ENCODE assay signal across 15 cellular contexts in genomic region chr1:101310484-101310883, GRCh38.
DNase-seq lines count a peak whose midpoint lies in the region; ATAC-seq, FAIRE-seq and TF ChIP-seq lines count a peak whose summit lies in the region.
"Had no signal": no experiment of that assay in that cellular context is flagged by ENCODE, and none has a peak within 500 bp of the region (broad histone marks: within the 10 kb centered on the region; RNA-seq: fewer than 3 reads in every experiment).

No MANE protein-coding gene starts in this region.

- FAIRE-seq in GM12891 (lab: Jason Lieb, UNC): peak; percentile 90
- FAIRE-seq: G401.6, TTC549 had no signal

- DNase-seq in CD4-positive, CD25-positive, alpha-beta regulatory T cell: peak in 2 of 3 donors; percentile 19 to 70
- DNase-seq in GM12891 (ENCODE audit: insufficient read length, low spot score): no peak
- no peak for DNase-seq in activated B cell treated with CpG ODN at 0.5 μM for 24 hours
- no peak for DNase-seq in mesothelial cell of epicardium (ENCODE audit: low spot score in 2 of 2, unreplicated experiment in 2 of 2)
- no peak for DNase-seq in SIG-M5 (lab: John Stamatoyannopoulos, UW)
- DNase-seq: foreskin keratinocyte, NCI-H526 treated with DMSO at 0.1 percent for 48 hours had no signal

- CTCF ChIA-PET in activated B cell treated with CpG ODN at 0.5 μM for 24 hours (lab: Charles Lee): interaction anchor here (0.8 to 4.3 kb wide), 11 partner anchors 18 to 387 kb away, joined by 3 to 77 read pairs (median 7); no protein-coding TSS in a partner anchor

- peak overlapping the region; percentile 88 for H3K27ac ChIP-seq in CD4-positive, CD25-positive, alpha-beta regulatory T cell (ENCODE audit: insufficient read depth, low read length, poor library complexity, severe bottlenecking)
- H3K27ac ChIP-seq: breast epithelium, C4-2B, foreskin keratinocyte had no signal

- H3K4me3 Mint-ChIP-seq in CD4-positive, CD25-positive, alpha-beta regulatory T cell: peak overlapping the region; percentile 85 to 93 (median 88)
- peak overlapping the region; percentile 82 for H3K4me3 Mint-ChIP-seq in activated B cell treated with CpG ODN at 0.5 μM for 24 hours
- H3K4me3 Mint-ChIP-seq in mesothelial cell of epicardium: peak overlapping the region; percentile 76

- H3K9me3 ChIP-seq in CD4-positive, CD25-positive, alpha-beta regulatory T cell (ENCODE audit: control insufficient read depth in 2 of 2, low read length in 2 of 2): no peaks in the 10 kb centered on the region
- H3K9me3 ChIP-seq: breast epithelium had no signal

- peaks cover 33% of the 10 kb centered on the region for H3K4me1 ChIP-seq in CD4-positive, CD25-positive, alpha-beta regulatory T cell (ENCODE audit: control insufficient read depth, insufficient read depth, low read length, poor library complexity, severe bottlenecking)
- H3K4me1 ChIP-seq: breast epithelium had no signal

- peak overlapping the region; percentile 95 to 97 (median 96) for H3K27ac Mint-ChIP-seq in CD4-positive, CD25-positive, alpha-beta regulatory T cell
- H3K27ac Mint-ChIP-seq in activated B cell treated with CpG ODN at 0.5 μM for 24 hours (peak overlapping the region; percentile 94), mesothelial cell of epicardium (no peak overlapping the region)
- H3K27ac Mint-ChIP-seq: endodermal cell had no signal

- peak overlapping the region; percentile 77 for H3K4me3 ChIP-seq in CD4-positive, CD25-positive, alpha-beta regulatory T cell (ENCODE audit: low read depth, low read length)

- no peaks in the 10 kb centered on the region for H3K36me3 ChIP-seq in CD4-positive, CD25-positive, alpha-beta regulatory T cell (ENCODE audit: control insufficient read depth, insufficient read depth, low read length)
- H3K36me3 ChIP-seq: breast epithelium had no signal

- POLR2A ChIA-PET in activated B cell treated with CpG ODN at 0.5 μM for 24 hours (lab: Charles Lee): interaction anchor here (0.7 to 5.0 kb wide), 9 partner anchors 11 to 959 kb away, joined by 3 to 66 read pairs (median 14); partner anchors contain the start of genes CDC14A and S1PR1

- intact Hi-C loops in activated B cell treated with CpG ODN at 0.5 μM for 24 hours (cut with micrococcal nuclease): no loop called here

- TF ChIP-seq CTCF in activated B cell treated with CpG ODN at 0.5 μM for 24 hours (IDR thresholded peaks at IDR 0.05) (no peak), mesothelial cell of epicardium (IDR thresholded peaks at IDR 0.05; ENCODE audit: unreplicated experiment) (no peak)

- peaks cover 36 to 64% (median 44%) of the 10 kb centered on the region in 4 donors for H3K4me1 Mint-ChIP-seq in CD4-positive, CD25-positive, alpha-beta regulatory T cell
- H3K4me1 Mint-ChIP-seq in activated B cell treated with CpG ODN at 0.5 μM for 24 hours: peaks cover 86% of the 10 kb centered on the region
- peaks cover 34% of the 10 kb centered on the region for H3K4me1 Mint-ChIP-seq in mesothelial cell of epicardium

- no peak for TF ChIP-seq POLR2A in GM12891 (IDR thresholded peaks at IDR 0.05; ENCODE audit: low read depth, low read length)

- no peaks in the 10 kb centered on the region for H3K27me3 Mint-ChIP-seq in CD4-positive, CD25-positive, alpha-beta regulatory T cell
- H3K27me3 Mint-ChIP-seq in activated B cell treated with CpG ODN at 0.5 μM for 24 hours (no peaks in the 10 kb centered on the region), mesothelial cell of epicardium (ENCODE audit: low read depth) (peaks cover 50% of the 10 kb centered on the region)

- no peaks in the 10 kb centered on the region for H3K9me3 Mint-ChIP-seq in CD4-positive, CD25-positive, alpha-beta regulatory T cell
- H3K9me3 Mint-ChIP-seq in activated B cell treated with CpG ODN at 0.5 μM for 24 hours (no peaks in the 10 kb centered on the region), mesothelial cell of epicardium (no peaks in the 10 kb centered on the region)
- H3K9me3 Mint-ChIP-seq: endodermal cell had no signal

- H3K36me3 Mint-ChIP-seq in CD4-positive, CD25-positive, alpha-beta regulatory T cell: no peaks in the 10 kb centered on the region
- H3K36me3 Mint-ChIP-seq in activated B cell treated with CpG ODN at 0.5 μM for 24 hours (ENCODE audit: low read depth) (peaks cover 7% of the 10 kb centered on the region), mesothelial cell of epicardium (no peaks in the 10 kb centered on the region)

- no peak for ATAC-seq in CD4-positive, CD25-positive, alpha-beta regulatory T cell (ENCODE audit: low read depth in 2 of 2)
- ATAC-seq in activated B cell treated with CpG ODN at 0.5 μM for 24 hours (ENCODE audit: low read depth): no peak
- no peak for ATAC-seq in GM18861 (IDR thresholded peaks at IDR 0.05; ENCODE audit: unreplicated experiment)
- ATAC-seq in HG03039 (IDR thresholded peaks at IDR 0.05; ENCODE audit: unreplicated experiment): no peak
- no peak for ATAC-seq in HG03571 (IDR thresholded peaks at IDR 0.05; ENCODE audit: unreplicated experiment)

- H3K27me3 ChIP-seq in CD4-positive, CD25-positive, alpha-beta regulatory T cell (ENCODE audit: control insufficient read depth, insufficient read depth, low read length): no peaks in the 10 kb centered on the region
- H3K27me3 ChIP-seq: breast epithelium had no signal

TF ChIP-seq in GM12891, 5 proteins besides CTCF, POLR2A, EP300 and RAD21:
- no peak for TF ChIP-seq PAX5 (IDR thresholded peaks at IDR 0.05; ENCODE audit: insufficient read depth, low read length, severe bottlenecking)
TF ChIP-seq in GM12891: peak in this region for 0.

Comparison
In these comparisons a context has a peak if more than half of its experiments do, and no peak if none do; other contexts are left out.
1. DNase-seq: peak in CD4-positive, CD25-positive, alpha-beta regulatory T cell (2 of 3); none in GM12891 (single experiment), activated B cell treated with CpG ODN at 0.5 μM for 24 hours (single experiment), mesothelial cell of epicardium (0 of 2) and SIG-M5 (single experiment).
2. Peak in every context shown above with its lines, with median percentiles within 50 percentile points of each other: H3K4me3 Mint-ChIP-seq.